In the genomic region with DNA sequence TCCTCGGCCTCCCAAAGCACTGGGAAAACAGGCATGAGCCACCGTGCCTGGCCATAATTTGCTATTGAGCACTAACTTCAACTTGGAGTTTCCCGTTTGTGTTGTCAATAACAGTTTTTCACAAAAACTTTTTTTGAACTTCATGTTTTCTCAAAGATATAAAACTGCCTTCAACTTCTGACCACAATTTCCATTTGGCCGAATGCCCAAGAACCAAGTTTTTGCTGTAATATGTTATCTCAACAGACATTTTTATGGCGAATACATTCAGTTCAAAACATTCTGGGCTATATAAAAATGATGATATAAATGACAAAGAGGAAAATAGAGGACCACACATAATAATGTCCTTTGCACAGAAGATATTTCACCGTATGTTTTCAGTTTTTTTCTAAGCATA, we compare ENCODE assay signal across 20 cellular contexts. TPM values are rescaled to one million over a fixed set of nuclear protein-coding genes. Genes with fewer than 3 reads are reported as not detected.
DNase-seq lines count a peak whose midpoint lies in the region; ATAC-seq, FAIRE-seq and TF ChIP-seq lines count a peak whose summit lies in the region.
"Had no signal": no experiment of that assay in that cellular context is flagged by ENCODE, and none has a peak within 500 bp of the region (broad histone marks: within the 10 kb centered on the region; RNA-seq: fewer than 3 reads in every experiment).

No MANE protein-coding gene starts in this region.

- H3K79me2 ChIP-seq in astrocyte (ENCODE audit: insufficient read depth, low read length): no peaks in the 10 kb centered on the region

- H3K27me3 ChIP-seq in astrocyte (ENCODE audit: insufficient read depth, low read length) (no peaks in the 10 kb centered on the region), foreskin keratinocyte (no peaks in the 10 kb centered on the region), tibial artery (no peaks in the 10 kb centered on the region)
- H3K27me3 ChIP-seq: ovary had no signal

- H3K4me3 ChIP-seq in AG09309 (ENCODE audit: control insufficient read depth, low read depth, low read length) (no peak overlapping the region), astrocyte (ENCODE audit: insufficient read depth, low read depth, low read length) (no peak overlapping the region), tibial artery (no peak overlapping the region)
- H3K4me3 ChIP-seq: ovary had no signal

- H3K4me1 Mint-ChIP-seq in astrocyte (ENCODE audit: low read depth, unreplicated experiment) (no peaks in the 10 kb centered on the region), WTC11 (no peaks in the 10 kb centered on the region)
- H3K4me1 Mint-ChIP-seq: IgD-negative memory B cell; stimulated activated effector memory CD8-positive, alpha-beta T cell treated with anti-CD3 and anti-CD28 coated beads, Interleukin-12 subunit alpha, Interleukin-12 subunit beta, amount 100 ng/mL, for 72 hours had no signal

- no peak for TF ChIP-seq CTCF in AG09309 (IDR thresholded peaks at IDR 0.05; ENCODE audit: control insufficient read depth, insufficient read depth, low read depth, low read length, missing control alignments)
- TF ChIP-seq CTCF in astrocyte (IDR thresholded peaks at IDR 0.05; ENCODE audit: insufficient read depth, low read depth, low read length): no peak
- no peak for TF ChIP-seq CTCF in foreskin keratinocyte (conservative IDR thresholded peaks at IDR 0.05)
- TF ChIP-seq CTCF in WTC11 (IDR thresholded peaks at IDR 0.05): no peak
- TF ChIP-seq CTCF in tibial artery (IDR thresholded peaks at IDR 0.05): no peak

- FAIRE-seq in astrocyte (lab: Jason Lieb, UNC): no peak
- FAIRE-seq: colon, G401.6, TTC549 had no signal

- H3K27ac Mint-ChIP-seq in astrocyte (ENCODE audit: unreplicated experiment): no peak overlapping the region
- no peak overlapping the region for H3K27ac Mint-ChIP-seq in WTC11
- H3K27ac Mint-ChIP-seq: activated T-helper 1 cell treated with anti-CD3 and anti-CD28 coated beads, Interleukin-12 subunit alpha, Interleukin-12 subunit beta, Interleukin-2, Interleukin-4 antibody, amounts not matched to agents 30 ng/mL and 10 ng/mL and 1 ng/mL, durations not matched to agents 14 hours and 24 hours and 36 hours; IgD-negative memory B cell; stimulated activated effector memory CD8-positive, alpha-beta T cell treated with anti-CD3 and anti-CD28 coated beads, Interleukin-12 subunit alpha, Interleukin-12 subunit beta, amount 100 ng/mL, for 72 hours had no signal

- H3K27me3 Mint-ChIP-seq in astrocyte (ENCODE audit: low read depth, unreplicated experiment): no peaks in the 10 kb centered on the region
- no peaks in the 10 kb centered on the region for H3K27me3 Mint-ChIP-seq in WTC11 (ENCODE audit: low read depth)

- intact Hi-C loops in tibial artery (cut with DNase I; ENCODE audit: low total_unique reads): no loop called here

- H3K9me3 ChIP-seq in astrocyte (ENCODE audit: insufficient read depth, low read depth, low read length) (no peaks in the 10 kb centered on the region), tibial artery (peaks cover 0 to 7% (median 0%) of the 10 kb centered on the region in 3 donors)
- H3K9me3 ChIP-seq: ovary had no signal

- no peaks in the 10 kb centered on the region for H3K36me3 ChIP-seq in astrocyte (ENCODE audit: insufficient read depth, low read length)
- peaks cover 4 to 11% (median 5%) of the 10 kb centered on the region in 3 donors for H3K36me3 ChIP-seq in tibial artery
- H3K36me3 ChIP-seq: ovary had no signal

- no peak overlapping the region for H3K9ac ChIP-seq in astrocyte (ENCODE audit: low read length)

- H3K4me1 ChIP-seq in astrocyte (ENCODE audit: insufficient read depth, low read length): no peaks in the 10 kb centered on the region
- H3K4me1 ChIP-seq in foreskin keratinocyte: no peaks in the 10 kb centered on the region
- peaks cover 0 to 7% (median 0%) of the 10 kb centered on the region in 4 donors for H3K4me1 ChIP-seq in tibial artery

- POLR2A ChIA-PET in WTC11 (lab: Charles Lee): no interaction called here

- CTCF ChIA-PET in WTC11 (lab: Charles Lee): no interaction called here

- H3K4me2 ChIP-seq in astrocyte (ENCODE audit: low read length): no peak overlapping the region

- H3K9me3 Mint-ChIP-seq in astrocyte (ENCODE audit: unreplicated experiment): peaks cover 16% of the 10 kb centered on the region
- peaks cover 30% of the 10 kb centered on the region for H3K9me3 Mint-ChIP-seq in WTC11

- H3K4me3 Mint-ChIP-seq in astrocyte (ENCODE audit: unreplicated experiment) (no peak overlapping the region), WTC11 (no peak overlapping the region)
- H3K4me3 Mint-ChIP-seq: activated T-helper 1 cell treated with anti-CD3 and anti-CD28 coated beads, Interleukin-12 subunit alpha, Interleukin-12 subunit beta, Interleukin-2, Interleukin-4 antibody, amounts not matched to agents 30 ng/mL and 10 ng/mL and 1 ng/mL, durations not matched to agents 14 hours and 24 hours and 36 hours; IgD-negative memory B cell; stimulated activated effector memory CD8-positive, alpha-beta T cell treated with anti-CD3 and anti-CD28 coated beads, Interleukin-12 subunit alpha, Interleukin-12 subunit beta, amount 100 ng/mL, for 72 hours had no signal

- DNase-seq in AG09309 (ENCODE audit: low read depth): peak; percentile 37
- DNase-seq in LHCN-M2 (ENCODE audit: low read depth): peak; percentile 69
- peak; percentile 27 for DNase-seq in astrocyte (ENCODE audit: low read depth)
- DNase-seq in foreskin keratinocyte: no peak
- no peak for DNase-seq in DMS53 (lab: John Stamatoyannopoulos, UW)
- DNase-seq in WTC11 (ENCODE audit: low spot score): no peak
- no peak for DNase-seq in tibial artery
- DNase-seq: activated CD4-positive, alpha-beta T cell treated with anti-CD3 and anti-CD28 coated beads, Interleukin-2, amount 50 U/mL, for 48 hours; amniotic stem cell; left colon; NCI-H1417; ovary; trophoblast cell had no signal

- H3K27ac ChIP-seq in astrocyte (ENCODE audit: low read depth, low read length): no peak overlapping the region
- H3K27ac ChIP-seq in foreskin keratinocyte: peak overlapping the region; percentile 31
- H3K27ac ChIP-seq in tibial artery: no peak overlapping the region
- H3K27ac ChIP-seq: ovary had no signal

- no peaks in the 10 kb centered on the region for H4K20me1 ChIP-seq in astrocyte (ENCODE audit: insufficient read depth, low read length)

- no peak overlapping the region for H2AFZ ChIP-seq in astrocyte (ENCODE audit: low read depth, low read length)

- H3K36me3 Mint-ChIP-seq in astrocyte (ENCODE audit: low read depth, unreplicated experiment): peaks cover 31% of the 10 kb centered on the region
- H3K36me3 Mint-ChIP-seq in WTC11: peaks cover 9% of the 10 kb centered on the region
- H3K36me3 Mint-ChIP-seq: stimulated activated effector memory CD8-positive, alpha-beta T cell treated with anti-CD3 and anti-CD28 coated beads, Interleukin-12 subunit alpha, Interleukin-12 subunit beta, amount 100 ng/mL, for 72 hours had no signal

- no peak for ATAC-seq in foreskin keratinocyte
- ATAC-seq in WTC11: no peak
- no peak for ATAC-seq in HG03565 (IDR thresholded peaks at IDR 0.05; ENCODE audit: unreplicated experiment)
- ATAC-seq: left colon; stimulated activated effector memory CD8-positive, alpha-beta T cell treated with anti-CD3 and anti-CD28 coated beads, Interleukin-12 subunit alpha, Interleukin-12 subunit beta, amount 100 ng/mL, for 72 hours had no signal

TF ChIP-seq in WTC11, 78 proteins besides CTCF, POLR2A, EP300 and RAD21 (continues in another document):
- no peak for TF ChIP-seq NR3C1 (CRISPR knock-in tag; conservative IDR thresholded peaks at IDR 0.05; ENCODE audit: low read depth)
- TF ChIP-seq EMX1 (CRISPR knock-in tag; IDR thresholded peaks at IDR 0.05): no peak
- TF ChIP-seq, protein P1, sequence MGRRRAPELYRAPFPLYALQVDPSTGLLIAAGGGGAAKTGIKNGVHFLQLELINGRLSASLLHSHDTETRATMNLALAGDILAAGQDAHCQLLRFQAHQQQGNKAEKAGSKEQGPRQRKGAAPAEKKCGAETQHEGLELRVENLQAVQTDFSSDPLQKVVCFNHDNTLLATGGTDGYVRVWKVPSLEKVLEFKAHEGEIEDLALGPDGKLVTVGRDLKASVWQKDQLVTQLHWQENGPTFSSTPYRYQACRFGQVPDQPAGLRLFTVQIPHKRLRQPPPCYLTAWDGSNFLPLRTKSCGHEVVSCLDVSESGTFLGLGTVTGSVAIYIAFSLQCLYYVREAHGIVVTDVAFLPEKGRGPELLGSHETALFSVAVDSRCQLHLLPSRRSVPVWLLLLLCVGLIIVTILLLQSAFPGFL (CRISPR knock-in tag; IDR thresholded peaks at IDR 0.05; ENCODE audit: borderline replicate concordance): no peak
- no peak for TF ChIP-seq JAZF1 (CRISPR knock-in tag; IDR thresholded peaks at IDR 0.05)
- TF ChIP-seq CBFB (CRISPR knock-in tag; IDR thresholded peaks at IDR 0.05; ENCODE audit: low read depth): no peak

RNA-seq across cellular contexts. Expression of gene NEDD4, which starts 56.4 kb away (rescaled TPM):
- total RNA-seq in LHCN-M2 (2014; rRNA removed) (80.0 and 82.5 TPM in 2 replicates), astrocyte (45.1 and 55.4 TPM in 2 replicates), foreskin keratinocyte (24.8 and 40.2 TPM in 2 replicates), WTC11 (2021) (2.7 to 4.5 TPM (median 3.8 TPM) in 3 replicates)
- 20.6 TPM for polyA plus RNA-seq in LHCN-M2 (2012)
- 3.9 and 7.8 TPM in 2 replicates for polyA plus RNA-seq in foreskin keratinocyte

Comparison
In these comparisons a context has a peak if more than half of its experiments do, and no peak if none do; other contexts are left out.
1. DNase-seq: peak in AG09309 (single experiment), LHCN-M2 (single experiment) and astrocyte (single experiment); none in foreskin keratinocyte (0 of 2), DMS53 (single experiment), WTC11 (single experiment) and tibial artery (0 of 2).